ENCODE assay signal across 15 cellular contexts in the genomic region with DNA sequence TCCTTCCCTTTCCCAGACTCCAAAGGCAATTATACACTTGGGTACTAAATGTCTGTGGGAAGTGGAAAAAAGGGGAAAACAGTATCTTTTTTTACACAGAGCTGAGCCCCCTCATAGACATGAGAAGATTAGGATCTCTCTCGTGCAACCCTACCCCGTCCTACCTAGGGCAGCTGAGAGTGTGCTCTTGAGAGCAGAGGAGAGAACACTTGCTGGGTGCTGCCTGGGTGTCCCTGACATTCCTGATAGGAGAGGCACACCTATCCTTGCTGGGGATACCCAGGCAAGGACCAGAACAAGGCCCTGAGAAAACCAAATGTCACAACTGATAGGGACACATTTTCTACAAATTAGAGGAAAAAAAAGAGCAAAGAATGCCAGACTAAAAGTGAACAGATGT.
"Had no signal": no experiment of that assay in that cellular context is flagged by ENCODE, and none has a peak within 500 bp of the region (broad histone marks: within the 10 kb centered on the region; RNA-seq: fewer than 3 reads in every experiment).

No MANE protein-coding gene starts in this region.

- ATAC-seq: activated CD4-positive, alpha-beta T cell treated with anti-CD3 and anti-CD28 coated beads for 36 hours; left cardiac atrium; stimulated activated naive B cell treated with anti-CD40 and anti-IgM and Interleukin-4, amounts not matched to agents 10 μg/mL and 1 μg/mL and 100 μg/mL, for 72 hours; WTC11 had no signal

- H3K4me1 ChIP-seq: spleen had no signal

- H3K27me3 ChIP-seq: esophagus squamous epithelium, spleen had no signal

- H3K27ac ChIP-seq: esophagus squamous epithelium, spleen had no signal

- H3K4me3 ChIP-seq: esophagus squamous epithelium, spleen had no signal

- H3K9me3 ChIP-seq: esophagus squamous epithelium, spleen had no signal

- H3K27me3 Mint-ChIP-seq: activated CD4-positive, alpha-beta T cell treated with anti-CD3 and anti-CD28 coated beads for 36 hours; activated naive CD8-positive, alpha-beta T cell treated with anti-CD3 and anti-CD28 coated beads for 36 hours; stimulated activated naive B cell treated with anti-CD40 and anti-IgM and Interleukin-4, amounts not matched to agents 10 μg/mL and 1 μg/mL and 100 μg/mL, for 72 hours had no signal

- H3K9me3 Mint-ChIP-seq: activated naive CD8-positive, alpha-beta T cell treated with anti-CD3 and anti-CD28 coated beads for 36 hours; stimulated activated naive B cell treated with anti-CD40 and anti-IgM and Interleukin-4, amounts not matched to agents 10 μg/mL and 1 μg/mL and 100 μg/mL, for 72 hours; T-helper 1 cell treated with Interleukin-12 subunit alpha and Interleukin-12 subunit beta and Interleukin-4 antibody, amounts not matched to agents 30 μg/mL and 1 μg/mL, for 36 hours; WTC11 had no signal

- DNase-seq: activated CD4-positive, alpha-beta T cell treated with anti-CD3 and anti-CD28 coated beads for 36 hours; activated CD4-positive, alpha-beta T cell treated with anti-CD3 and anti-CD28 coated beads, Interleukin-2, amount 50 U/mL, for 48 hours; activated naive CD4-positive, alpha-beta T cell; activated naive CD8-positive, alpha-beta T cell treated with anti-CD3 and anti-CD28 coated beads for 36 hours; amniotic stem cell; dermis blood vessel endothelial cell; effector memory CD4-positive, alpha-beta T cell; esophagus squamous epithelium; left cardiac atrium; midbrain; retina; spleen; stimulated activated naive B cell treated with anti-CD40 and anti-IgM and Interleukin-4, amounts not matched to agents 10 μg/mL and 1 μg/mL and 100 μg/mL, for 72 hours had no signal

- H3K4me1 Mint-ChIP-seq: activated CD4-positive, alpha-beta T cell treated with anti-CD3 and anti-CD28 coated beads for 36 hours; activated naive CD8-positive, alpha-beta T cell treated with anti-CD3 and anti-CD28 coated beads for 36 hours; stimulated activated naive B cell treated with anti-CD40 and anti-IgM and Interleukin-4, amounts not matched to agents 10 μg/mL and 1 μg/mL and 100 μg/mL, for 72 hours; WTC11 had no signal

- H3K27ac Mint-ChIP-seq: activated CD4-positive, alpha-beta T cell treated with anti-CD3 and anti-CD28 coated beads for 36 hours; activated naive CD8-positive, alpha-beta T cell treated with anti-CD3 and anti-CD28 coated beads for 36 hours; stimulated activated naive B cell treated with anti-CD40 and anti-IgM and Interleukin-4, amounts not matched to agents 10 μg/mL and 1 μg/mL and 100 μg/mL, for 72 hours; T-helper 1 cell treated with Interleukin-12 subunit alpha and Interleukin-12 subunit beta and Interleukin-4 antibody, amounts not matched to agents 30 μg/mL and 1 μg/mL, for 36 hours; WTC11 had no signal

- H3K4me3 Mint-ChIP-seq: activated CD4-positive, alpha-beta T cell treated with anti-CD3 and anti-CD28 coated beads for 36 hours; activated naive CD8-positive, alpha-beta T cell treated with anti-CD3 and anti-CD28 coated beads for 36 hours; stimulated activated naive B cell treated with anti-CD40 and anti-IgM and Interleukin-4, amounts not matched to agents 10 μg/mL and 1 μg/mL and 100 μg/mL, for 72 hours; T-helper 1 cell treated with Interleukin-12 subunit alpha and Interleukin-12 subunit beta and Interleukin-4 antibody, amounts not matched to agents 30 μg/mL and 1 μg/mL, for 36 hours; WTC11 had no signal
